Comparison of ENCODE assay signal across 12 cellular contexts in the genomic region with DNA sequence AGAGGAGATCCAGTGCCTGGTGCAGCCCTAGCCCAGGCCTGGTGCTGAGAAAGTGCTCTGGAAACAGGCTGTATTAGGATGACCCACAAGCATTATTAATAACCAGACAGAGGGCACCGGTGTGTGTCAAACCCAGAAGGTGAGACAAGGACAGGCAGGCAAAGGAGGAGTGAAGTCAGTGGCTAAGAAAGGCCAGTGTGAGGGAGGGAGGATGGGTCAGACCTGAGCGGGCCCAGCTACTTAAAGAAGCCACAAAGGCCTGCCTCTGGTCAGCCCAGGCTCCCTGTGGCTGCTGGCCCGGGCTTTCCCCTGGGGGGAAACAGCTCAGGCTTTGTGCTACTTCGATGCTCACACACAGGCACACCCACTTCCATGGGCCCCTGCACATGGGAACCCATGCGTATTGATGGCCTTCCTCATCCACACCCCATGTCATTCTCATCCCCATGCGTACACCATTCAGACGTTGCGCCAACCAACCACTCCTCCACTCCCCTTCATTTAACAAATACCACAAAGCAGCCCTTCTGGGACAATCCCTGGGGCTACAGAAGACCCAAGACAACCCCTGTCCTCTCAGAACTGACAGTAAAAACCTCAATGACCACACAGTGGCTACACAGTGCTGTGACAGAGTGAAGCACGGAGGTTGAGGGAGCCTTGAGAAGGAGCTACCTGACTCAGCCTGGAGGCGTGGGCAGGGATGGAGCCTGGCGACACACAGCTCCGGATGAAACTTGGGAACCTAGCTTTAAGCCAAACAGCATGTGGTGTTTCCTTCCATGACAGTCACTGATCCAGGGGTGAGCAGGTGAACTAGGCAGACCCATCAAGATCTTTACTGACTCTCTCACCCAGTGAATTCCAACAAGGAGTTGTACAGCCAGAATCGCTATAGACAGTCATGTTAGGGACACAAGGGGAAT. TPM values are rescaled to one million over a fixed set of nuclear protein-coding genes. Genes with fewer than 3 reads are reported as not detected.
DNase-seq lines count a peak whose midpoint lies in the region; ATAC-seq and TF ChIP-seq lines count a peak whose summit lies in the region.
"Had no signal": no experiment of that assay in that cellular context is flagged by ENCODE, and none has a peak within 500 bp of the region (broad histone marks: within the 10 kb centered on the region; RNA-seq: fewer than 3 reads in every experiment).

No MANE protein-coding gene starts in this region.

- no peak for TF ChIP-seq POLR2A in uterus (IDR thresholded peaks at IDR 0.05)

- intact Hi-C loops in uterus (cut with DNase I; ENCODE audit: low total_unique reads): no loop called here

- peak; percentile 76 for DNase-seq in myocyte (ENCODE audit: low read depth)
- DNase-seq in mucosa of gallbladder (ENCODE audit: low spot score): no peak
- no peak for DNase-seq in uterus
- no peak for DNase-seq in superior temporal gyrus (ENCODE audit: extremely low spot score)
- no peak for DNase-seq in AG08395 (ENCODE audit: low spot score)
- DNase-seq: erythroblast, NCI-H1436 treated with DMSO at 0.1 percent for 48 hours had no signal

- no peak overlapping the region for H3K27ac ChIP-seq in uterus
- H3K27ac ChIP-seq: ascending aorta had no signal

- H3K27me3 ChIP-seq in uterus: no peaks in the 10 kb centered on the region
- H3K27me3 ChIP-seq: ascending aorta had no signal

- H3K4me1 ChIP-seq in uterus: no peaks in the 10 kb centered on the region

- H3K4me3 ChIP-seq in uterus: no peak overlapping the region
- H3K4me3 ChIP-seq: ascending aorta had no signal

- no peaks in the 10 kb centered on the region for H3K9me3 ChIP-seq in uterus
- H3K9me3 ChIP-seq: ascending aorta had no signal

- H3K36me3 ChIP-seq in uterus: no peaks in the 10 kb centered on the region
- H3K36me3 ChIP-seq: ascending aorta had no signal

- no peak for TF ChIP-seq CTCF in uterus (IDR thresholded peaks at IDR 0.05)

- ATAC-seq in GM18517 (IDR thresholded peaks at IDR 0.05; ENCODE audit: unreplicated experiment) (peak; percentile 60), GM21528 (IDR thresholded peaks at IDR 0.05; ENCODE audit: low FRiP score, unreplicated experiment) (peak; percentile 50), HG03159 (IDR thresholded peaks at IDR 0.05; ENCODE audit: unreplicated experiment) (peak; percentile 43)
- ATAC-seq: activated CD4-positive, alpha-beta T cell treated with anti-CD3 and anti-CD28 coated beads for 36 hours had no signal

RNA-seq across cellular contexts. Expression of a gene that starts 24.9 kb away (rescaled TPM):
- total RNA-seq in myocyte (8.8 and 8.9 TPM in 2 replicates), mucosa of gallbladder (15.6 TPM), uterus (10 to 100 TPM in 2 of 4 donors, 1 to 10 TPM in 2; 3.8 to 26.7 (median 13.1) TPM)
- polyA plus RNA-seq in myocyte (2012): 4.5 TPM
